In genomic region chr1:175673236-175674150, GRCh38 we compare ENCODE assay signal across 9 cellular contexts.
A peak's percentile ranks its signal among the peaks of the same experiment; 100 is the strongest.
DNase-seq lines count a peak whose midpoint lies in the region; ATAC-seq and TF ChIP-seq lines count a peak whose summit lies in the region.
"Had no signal": no experiment of that assay in that cellular context is flagged by ENCODE, and none has a peak within 500 bp of the region (broad histone marks: within the 10 kb centered on the region; RNA-seq: fewer than 3 reads in every experiment).

No MANE protein-coding gene starts in this region.

- peaks cover 10% of the 10 kb centered on the region for H3F3A ChIP-seq in DOHH2 (ENCODE audit: control insufficient read depth, insufficient read depth)

- peak overlapping the region; percentile 51 for H3K4me3 ChIP-seq in DOHH2 (ENCODE audit: low read length)
- H3K4me3 ChIP-seq in choroid plexus epithelial cell (ENCODE audit: low read depth, low read length) = no peak overlapping the region
- H3K4me3 ChIP-seq in spleen = no peak overlapping the region
- no peak overlapping the region for H3K4me3 ChIP-seq in dorsolateral prefrontal cortex
- H3K4me3 ChIP-seq: right lobe of liver had no signal

- H3K27ac ChIP-seq in DOHH2 (ENCODE audit: low read depth, low read length) = peak overlapping the region; percentile 99
- peak overlapping the region in 4 of 8 donors; percentile 54 to 73 (median 58) for H3K27ac ChIP-seq in spleen
- no peak overlapping the region for H3K27ac ChIP-seq in dorsolateral prefrontal cortex
- H3K27ac ChIP-seq: right lobe of liver had no signal

- H3K9me3 ChIP-seq in DOHH2 (ENCODE audit: control insufficient read depth, insufficient read depth, low read length) = no peaks in the 10 kb centered on the region
- no peaks in the 10 kb centered on the region for H3K9me3 ChIP-seq in spleen
- H3K9me3 ChIP-seq: right lobe of liver had no signal

- H3K4me2 ChIP-seq in DOHH2 (ENCODE audit: low read length) = peak overlapping the region; percentile 69

- TF ChIP-seq POLR2A in spleen (IDR thresholded peaks at IDR 0.05) = no peak

- no peak for TF ChIP-seq CTCF in DOHH2 (IDR thresholded peaks at IDR 0.05; ENCODE audit: low read depth, low read length, poor library complexity, severe bottlenecking)
- TF ChIP-seq CTCF in choroid plexus epithelial cell (conservative IDR thresholded peaks at IDR 0.05; ENCODE audit: low read depth, low read length) = no peak
- TF ChIP-seq CTCF in spleen (IDR thresholded peaks at IDR 0.05 in 8 of 11, conservative IDR thresholded peaks at IDR 0.05 in 3 of 11) = no peak
- TF ChIP-seq CTCF in dorsolateral prefrontal cortex (IDR thresholded peaks at IDR 0.05 in 54 of 56, conservative IDR thresholded peaks at IDR 0.05 in 2 of 56; ENCODE audit: low read depth in 1 of 56, partially characterized antibody in 56 of 56) = no peak

- H3K4me1 ChIP-seq in DOHH2 (ENCODE audit: control insufficient read depth, low read length) (peaks cover 53% of the 10 kb centered on the region), spleen (peaks cover 0 to 29% (median 12%) of the 10 kb centered on the region in 6 donors)
- H3K4me1 ChIP-seq: right lobe of liver had no signal

- peak; percentile 0 for DNase-seq in choroid plexus epithelial cell (ENCODE audit: low read depth)
- DNase-seq in spleen = no peak
- DNase-seq in stimulated activated CD4-positive, alpha-beta T cell treated with anti-CD3 and anti-CD28 coated beads, Interleukin-4, amount 100 ng/mL, for 1 hour = no peak
- no peak for DNase-seq in GF-D8 (lab: John Stamatoyannopoulos, UW)
- DNase-seq in dorsolateral prefrontal cortex = no peak
- DNase-seq: right lobe of liver had no signal

- WGBS in spleen, 5 donors = 30 to 56% (median 46%) methylated on average over 7 of the region's 7 CpGs

- no peaks in the 10 kb centered on the region for H3K79me2 ChIP-seq in DOHH2 (ENCODE audit: control insufficient read depth, low read length)

- intact Hi-C loops in spleen (cut with DNase I; ENCODE audit: low total_unique reads) (no loop called here), dorsolateral prefrontal cortex (cut with DNase I) (no loop called here)

- H3K36me3 ChIP-seq in DOHH2 (ENCODE audit: control insufficient read depth, low read length) = peaks cover 4% of the 10 kb centered on the region; the same call in 1 of the 2 replicates
- no peaks in the 10 kb centered on the region for H3K36me3 ChIP-seq in spleen
- H3K36me3 ChIP-seq: right lobe of liver had no signal

- H3K27me3 ChIP-seq in DOHH2 (ENCODE audit: control insufficient read depth, low read length) (no peaks in the 10 kb centered on the region), spleen (replicated peaks in 1 of 7) (no peaks in the 10 kb centered on the region), dorsolateral prefrontal cortex (peaks cover 0 to 40% (median 0%) of the 10 kb centered on the region in 45 donors)
- H3K27me3 ChIP-seq: right lobe of liver had no signal

- ATAC-seq in GM19452 (IDR thresholded peaks at IDR 0.05; ENCODE audit: unreplicated experiment) (peak; percentile 88), HG03457 (IDR thresholded peaks at IDR 0.05; ENCODE audit: unreplicated experiment) (peak; percentile 77)

- H3K9me2 ChIP-seq in DOHH2 (replicated peaks; ENCODE audit: control insufficient read depth, low read length) = no peaks in the 10 kb centered on the region

- H4K20me1 ChIP-seq in DOHH2 (ENCODE audit: control insufficient read depth, insufficient read depth, low read depth, low read length) = no peaks in the 10 kb centered on the region
